8 cellular contexts compared by ENCODE assay signal in genomic region chr14:21309238-21309636, GRCh38. TPM values are rescaled to one million over a fixed set of nuclear protein-coding genes. Genes with fewer than 3 reads are reported as not detected.
DNase-seq lines count a peak whose midpoint lies in the region; ATAC-seq and FAIRE-seq lines count a peak whose summit lies in the region.

No MANE protein-coding gene starts in this region.

- H3K27me3 ChIP-seq in BLaER1 (no peaks in the 10 kb centered on the region), HUES64 (ENCODE audit: insufficient read depth, low read length) (no peaks in the 10 kb centered on the region), muscle layer of duodenum (ENCODE audit: low read depth, low read length) (no peaks in the 10 kb centered on the region)

- peak overlapping the region; percentile 42; the same call in 1 of the 2 replicates for H3K9ac ChIP-seq in BLaER1
- H3K9ac ChIP-seq in HUES64 (ENCODE audit: low read depth, low read length) = peak overlapping the region; percentile 82

- no peaks in the 10 kb centered on the region for H3K36me3 ChIP-seq in BLaER1
- H3K36me3 ChIP-seq in HUES64 (ENCODE audit: insufficient read depth, low read length) = no peaks in the 10 kb centered on the region
- no peaks in the 10 kb centered on the region for H3K36me3 ChIP-seq in muscle layer of duodenum (ENCODE audit: control insufficient read depth in 1 of 2, insufficient read depth in 2 of 2, low read length in 2 of 2)

- no peak for DNase-seq in caudate nucleus (lab: John Stamatoyannopoulos, UW)
- DNase-seq in C1 segment of cervical spinal cord (lab: John Stamatoyannopoulos, UW) = no peak
- DNase-seq in frontal cortex (ENCODE audit: low spot score in 2 of 2) = no peak
- DNase-seq in midbrain (lab: John Stamatoyannopoulos, UW) = no peak

- FAIRE-seq in frontal cortex (lab: Jason Lieb, UNC) = no peak

- H3K9me3 ChIP-seq in BLaER1 (no peaks in the 10 kb centered on the region), HUES64 (ENCODE audit: insufficient read depth, low read depth, low read length) (no peaks in the 10 kb centered on the region), muscle layer of duodenum (ENCODE audit: control insufficient read depth in 1 of 2, low read length in 2 of 2) (no peaks in the 10 kb centered on the region)

- no peak for ATAC-seq in GM21381 (IDR thresholded peaks at IDR 0.05; ENCODE audit: unreplicated experiment)

- peaks cover 27% of the 10 kb centered on the region for H3K4me1 ChIP-seq in BLaER1
- peaks cover 21% of the 10 kb centered on the region for H3K4me1 ChIP-seq in HUES64 (ENCODE audit: insufficient read depth, low read length)
- H3K4me1 ChIP-seq in muscle layer of duodenum (ENCODE audit: control insufficient read depth in 1 of 2, insufficient read depth in 2 of 2, low read length in 2 of 2) = peaks cover 4 to 6% of the 10 kb centered on the region in 2 donors

- peak overlapping the region; percentile 76 for H3K4me2 ChIP-seq in BLaER1

- H3K27ac ChIP-seq in BLaER1 (peak overlapping the region; percentile 62), HUES64 (ENCODE audit: low read depth, low read length) (peak overlapping the region; percentile 93), caudate nucleus (ENCODE audit: low read depth, low read length) (peak overlapping the region; percentile 26), muscle layer of duodenum (ENCODE audit: low read length) (peak overlapping the region; percentile 58)

- no peaks in the 10 kb centered on the region for H4K20me1 ChIP-seq in BLaER1

- peak overlapping the region; percentile 40; the same call in 1 of the 2 replicates for H3K4me3 ChIP-seq in BLaER1
- peak overlapping the region; percentile 35 for H3K4me3 ChIP-seq in HUES64 (ENCODE audit: low read length)
- peak overlapping the region; percentile 21 to 66 for H3K4me3 ChIP-seq in muscle layer of duodenum (ENCODE audit: low read depth in 1 of 2, low read length in 2 of 2)

- 59% methylated on average over 8 of the region's 8 CpGs for WGBS in HUES64

RNA-seq across cellular contexts. Expression of gene RPGRIP1, which starts 29.4 kb away (rescaled TPM):
- 0.20 TPM for polyA plus RNA-seq in HUES64 (2013, experiment 1 of 2)
- polyA plus RNA-seq in HUES64 (2013, experiment 2 of 2) = 0.19 TPM
- total RNA-seq in frontal cortex = not detected

RNA-seq across cellular contexts. Expression of gene HNRNPC, which starts 40.0 kb away (rescaled TPM):
- polyA plus RNA-seq in HUES64 (2013, experiment 1 of 2) = 908 TPM
- polyA plus RNA-seq in HUES64 (2013, experiment 2 of 2) = 975 TPM
- 614 TPM for total RNA-seq in frontal cortex

Comparison
In these comparisons a context has a peak if more than half of its experiments do, and no peak if none do; other contexts are left out.
1. H3K27ac ChIP-seq: peak in every context shown above with its lines; median percentile 93 in HUES64; 62 in BLaER1; 58 in muscle layer of duodenum; 26 in caudate nucleus.